Comparison of ENCODE assay signal across 11 cellular contexts in the genomic region with DNA sequence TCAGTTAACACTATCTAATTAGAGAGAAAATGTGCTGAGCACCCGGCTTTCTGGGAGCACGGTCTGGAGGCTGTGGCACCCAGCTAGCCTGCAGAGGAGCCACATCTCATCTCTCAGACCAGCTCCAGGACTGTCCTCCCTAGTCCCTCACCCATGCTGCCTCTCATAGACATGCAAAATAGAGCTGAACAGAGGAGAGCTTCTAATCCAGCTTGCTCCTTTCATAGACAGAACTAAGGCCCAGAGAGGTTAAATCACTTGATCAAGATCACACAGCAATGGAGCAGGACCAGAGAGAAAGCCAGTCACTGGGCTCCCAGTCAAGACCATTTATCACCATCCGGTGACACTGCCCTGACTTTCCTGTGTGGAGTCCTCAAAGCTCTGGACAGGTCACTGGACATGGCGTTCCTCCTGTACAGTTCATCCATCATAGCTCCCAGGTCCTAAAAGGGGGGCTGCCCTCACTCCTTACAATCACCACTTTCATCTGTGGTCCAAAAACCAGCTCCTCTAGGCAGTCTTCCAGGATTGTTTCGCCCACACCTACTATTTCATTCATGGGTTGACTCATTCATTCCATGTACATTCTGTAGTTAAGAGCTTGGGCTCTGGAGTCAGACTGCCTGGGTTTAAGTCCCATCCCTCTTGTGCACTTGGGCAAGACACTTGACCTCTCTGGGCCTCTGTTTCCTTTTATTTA. TPM values are rescaled to one million over a fixed set of nuclear protein-coding genes. Genes with fewer than 3 reads are reported as not detected.
DNase-seq lines count a peak whose midpoint lies in the region; ATAC-seq and TF ChIP-seq lines count a peak whose summit lies in the region.
"Had no signal": no experiment of that assay in that cellular context is flagged by ENCODE, and none has a peak within 500 bp of the region (broad histone marks: within the 10 kb centered on the region; RNA-seq: fewer than 3 reads in every experiment).

No MANE protein-coding gene starts in this region.

- no peak for TF ChIP-seq CTCF in Panc1 (IDR thresholded peaks at IDR 0.05)

- BruUV-seq in Panc1 (replicated peaks; lab: Mats Ljungman, UMichigan): no TSS peak

- peak; percentile 15; the same call in 1 of the 2 replicates for ATAC-seq in Panc1
- no peak for ATAC-seq in GM21717 (IDR thresholded peaks at IDR 0.05; ENCODE audit: unreplicated experiment)

- no peak overlapping the region for H3K14ac ChIP-seq in trophoblast cell (ENCODE audit: low read length)

- H3K18ac ChIP-seq in trophoblast cell (ENCODE audit: low read length): no peak overlapping the region

- H3K27ac ChIP-seq in Panc1 (ENCODE audit: low read length) (no peak overlapping the region), epithelial cell of prostate (peak overlapping the region; percentile 99), trophoblast cell (ENCODE audit: low read depth, low read length) (no peak overlapping the region)

- H2BK12ac ChIP-seq in trophoblast cell (ENCODE audit: low read length): no peak overlapping the region

- no peaks in the 10 kb centered on the region for H3K79me2 ChIP-seq in trophoblast cell (ENCODE audit: control insufficient read depth, insufficient read depth, low read length, poor library complexity)

- H3K4ac ChIP-seq in trophoblast cell (ENCODE audit: low read depth, low read length): no peak overlapping the region

- H3K27me3 ChIP-seq in Panc1 (ENCODE audit: control insufficient read depth, insufficient read depth, low read length) (no peaks in the 10 kb centered on the region), trophoblast cell (ENCODE audit: insufficient read depth, low read length) (no peaks in the 10 kb centered on the region)

- CTCF ChIA-PET in Panc1 (lab: Charles Lee): interaction anchor here (0.5 to 1.4 kb wide), 2 partner anchors 133 to 363 kb away, joined by 3 to 7 read pairs; no protein-coding TSS in a partner anchor

- no peak overlapping the region for H3K23ac ChIP-seq in trophoblast cell (ENCODE audit: low read length)

- no peak overlapping the region for H2AFZ ChIP-seq in trophoblast cell (ENCODE audit: insufficient read depth, low read length, poor library complexity)

- no peak overlapping the region for H4K91ac ChIP-seq in trophoblast cell (ENCODE audit: low read depth, low read length)

- no peak overlapping the region for H2BK120ac ChIP-seq in trophoblast cell (ENCODE audit: insufficient read depth, low read length, poor library complexity)

- no peaks in the 10 kb centered on the region for H3K9me3 ChIP-seq in Panc1 (ENCODE audit: control insufficient read depth, insufficient read depth, low read depth, low read length)
- H3K9me3 ChIP-seq in trophoblast cell (ENCODE audit: insufficient read depth, low read depth, low read length): no peaks in the 10 kb centered on the region

- H2BK5ac ChIP-seq in trophoblast cell (ENCODE audit: low read depth, low read length, poor library complexity): no peak overlapping the region

- WGBS in trophoblast cell (ENCODE audit: extremely low coverage, insufficient coverage, insufficient read length): no CpG with 5 or more reads among the region's 5 CpGs

- H3K36me3 ChIP-seq in Panc1 (ENCODE audit: control insufficient read depth, insufficient read depth, low read length) (no peaks in the 10 kb centered on the region; the same call in 1 of the 2 replicates), trophoblast cell (ENCODE audit: control insufficient read depth in 1 of 2, insufficient read depth in 2 of 2, low read length in 2 of 2) (peaks cover 14 to 15% of the 10 kb centered on the region in 2 experiments)

- POLR2A ChIA-PET in Panc1 (lab: Charles Lee): interaction anchor here (0.6 kb wide), 1 partner anchor 104 kb away, joined by 4 read pairs; no protein-coding TSS in a partner anchor

- H2AK5ac ChIP-seq in trophoblast cell (ENCODE audit: low read length): no peak overlapping the region

- peak; percentile 92 for DNase-seq in ELR (ENCODE audit: low read depth)
- DNase-seq in Panc1 (ENCODE audit: low read depth, low spot score): no peak
- peak; percentile 84 for DNase-seq in epithelial cell of prostate (ENCODE audit: low read depth, low spot score)
- DNase-seq in trophoblast cell: peak; percentile 63 to 78
- DNase-seq in T-helper 9 cell: no peak
- DNase-seq in NCI-H446 treated with DMSO at 0.1 percent for 48 hours (lab: John Stamatoyannopoulos, UW): no peak
- DNase-seq in NK-92 (lab: John Stamatoyannopoulos, UW; ENCODE audit: unreplicated experiment): no peak
- DNase-seq: activated CD8-positive, alpha-beta T cell treated with anti-CD3 and anti-CD28 coated beads, Interleukin-2, amount 10 ng/mL, durations not matched to agents 7 days and 5 days; stimulated activated naive CD4-positive, alpha-beta T cell had no signal

- H3K79me1 ChIP-seq in trophoblast cell (ENCODE audit: low read length): no peaks in the 10 kb centered on the region

- no peak overlapping the region for H4K8ac ChIP-seq in trophoblast cell (ENCODE audit: low read depth, low read length)

- H4K12ac ChIP-seq in trophoblast cell (ENCODE audit: low read depth, low read length): no peak overlapping the region

- in situ Hi-C loops in Panc1 (cut with HindIII; ENCODE audit: low pct_unique_long_range_greater_than_20kb, low sequenced_read_pairs): no loop called here

- H3K4me1 ChIP-seq in Panc1 (ENCODE audit: control insufficient read depth, insufficient read depth, low read length) (no peaks in the 10 kb centered on the region), trophoblast cell (ENCODE audit: control insufficient read depth in 1 of 2, insufficient read depth in 2 of 2, low read length in 2 of 2) (peaks cover 13 to 20% of the 10 kb centered on the region in 2 experiments)

- intact Hi-C loops in Panc1 (cut with micrococcal nuclease; ENCODE audit: unreplicated experiment): loop anchor here (5.0 kb wide), 2 partner anchors 117 to 577 kb away; no protein-coding TSS in a partner anchor

- H3K4me2 ChIP-seq in trophoblast cell (ENCODE audit: low read length): no peak overlapping the region

- no peak overlapping the region for H3K9ac ChIP-seq in trophoblast cell (ENCODE audit: low read length)

- H3K4me3 ChIP-seq in Panc1 (ENCODE audit: low read depth in 2 of 2, low read length in 2 of 2) (no peak overlapping the region), trophoblast cell (ENCODE audit: low read depth, low read length) (no peak overlapping the region)
- H3K4me3 ChIP-seq: skin epidermis had no signal

RNA-seq across cellular contexts. Expression of a gene that starts 8.8 kb away (rescaled TPM):
- 4.4 TPM for total RNA-seq in Panc1 (2021; ENCODE audit: unreplicated experiment)
- polyA plus RNA-seq in Panc1 (2012; ENCODE audit: insufficient read length): 2.9 TPM
- polyA plus RNA-seq in trophoblast cell (2013): 56.8 and 62.5 TPM in 2 replicates

RNA-seq across cellular contexts. Expression of a gene that starts 13.2 kb away (rescaled TPM):
- total RNA-seq in Panc1 (2021; ENCODE audit: unreplicated experiment): 39.4 TPM
- polyA plus RNA-seq in Panc1 (2012; ENCODE audit: insufficient read length): 33.4 TPM
- 13.6 TPM in 2 replicates for polyA plus RNA-seq in trophoblast cell (2013)

RNA-seq across cellular contexts. Expression of a gene that starts 57.6 kb away (rescaled TPM):
- 3.0 TPM for total RNA-seq in Panc1 (2021; ENCODE audit: unreplicated experiment)
- 5.1 TPM for polyA plus RNA-seq in Panc1 (2012; ENCODE audit: insufficient read length)
- 0.01 and 0.03 TPM in 2 replicates for polyA plus RNA-seq in trophoblast cell (2013)
- total RNA-seq: activated CD8-positive, alpha-beta T cell treated with anti-CD3 and anti-CD28 coated beads, Interleukin-2, amount 10 ng/mL, durations not matched to agents 7 days and 5 days had no signal

Comparison
In these comparisons a context has a peak if more than half of its experiments do, and no peak if none do; other contexts are left out.
1. DNase-seq: peak in ELR (single experiment), epithelial cell of prostate (single experiment) and trophoblast cell (2 of 2); none in Panc1 (single experiment), T-helper 9 cell (single experiment), NCI-H446 treated with DMSO at 0.1 percent for 48 hours (single experiment) and NK-92 (single experiment).